In the genomic region with DNA sequence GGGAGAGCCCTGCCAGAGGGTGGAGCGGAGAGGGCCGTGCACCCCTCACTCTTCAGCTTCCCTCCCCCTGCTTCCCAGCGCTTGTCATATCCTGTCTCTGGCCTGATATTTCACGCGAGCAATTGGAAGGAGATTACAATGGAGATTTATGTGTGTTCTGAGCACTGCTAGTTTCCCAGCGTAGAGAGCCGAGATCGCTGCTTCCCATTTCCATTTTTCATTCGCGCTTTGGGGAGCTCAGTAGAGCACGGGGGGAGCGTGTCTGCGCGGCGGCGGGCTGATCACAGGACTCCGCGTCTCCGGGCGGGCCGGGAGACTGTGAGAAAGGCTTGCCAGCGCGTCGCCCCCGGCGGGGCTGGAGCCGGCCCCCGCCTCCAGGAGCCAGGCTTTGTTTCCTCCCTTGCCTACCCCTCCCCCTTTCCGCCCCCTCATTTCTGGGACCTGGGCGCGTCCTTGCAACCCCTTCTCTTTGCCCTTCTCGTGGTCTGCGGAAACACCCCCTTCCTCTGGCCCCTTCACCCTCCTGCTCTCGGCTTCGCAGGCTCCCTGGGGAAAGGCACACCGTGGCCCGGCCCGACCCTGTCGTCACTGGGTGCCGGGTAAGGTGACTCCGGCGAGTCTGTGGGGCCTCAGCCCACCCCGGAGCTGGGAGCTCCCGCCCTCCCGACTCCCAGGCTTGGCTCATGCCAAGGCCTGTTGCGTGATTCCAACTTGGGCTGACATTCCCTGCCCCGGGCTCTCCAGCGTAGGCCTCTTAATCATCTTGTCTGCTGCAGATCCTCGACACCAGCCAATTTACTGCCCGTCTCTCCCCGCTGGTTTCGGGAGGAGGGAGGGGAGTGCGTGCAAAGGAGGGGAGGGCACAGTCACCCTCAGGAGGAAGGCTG, we compare ENCODE assay signal across 1 cellular context.
TF ChIP-seq lines count a peak whose summit lies in the region.

No MANE protein-coding gene starts in this region.

TF ChIP-seq in SK-N-SH treated with all-trans-retinoic acid at 6 μM for 48 hours, 23 proteins besides CTCF, POLR2A, EP300 and RAD21 (continued from another document):
- TF ChIP-seq, protein P1, sequence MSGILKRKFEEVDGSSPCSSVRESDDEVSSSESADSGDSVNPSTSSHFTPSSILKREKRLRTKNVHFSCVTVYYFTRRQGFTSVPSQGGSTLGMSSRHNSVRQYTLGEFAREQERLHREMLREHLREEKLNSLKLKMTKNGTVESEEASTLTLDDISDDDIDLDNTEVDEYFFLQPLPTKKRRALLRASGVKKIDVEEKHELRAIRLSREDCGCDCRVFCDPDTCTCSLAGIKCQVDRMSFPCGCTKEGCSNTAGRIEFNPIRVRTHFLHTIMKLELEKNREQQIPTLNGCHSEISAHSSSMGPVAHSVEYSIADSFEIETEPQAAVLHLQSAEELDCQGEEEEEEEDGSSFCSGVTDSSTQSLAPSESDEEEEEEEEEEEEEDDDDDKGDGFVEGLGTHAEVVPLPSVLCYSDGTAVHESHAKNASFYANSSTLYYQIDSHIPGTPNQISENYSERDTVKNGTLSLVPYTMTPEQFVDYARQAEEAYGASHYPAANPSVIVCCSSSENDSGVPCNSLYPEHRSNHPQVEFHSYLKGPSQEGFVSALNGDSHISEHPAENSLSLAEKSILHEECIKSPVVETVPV (CRISPR knock-in tag; IDR thresholded peaks at IDR 0.05), result no peak
- TF ChIP-seq RARB (CRISPR knock-in tag; IDR thresholded peaks at IDR 0.05), result no peak
- no peak for TF ChIP-seq TCF4 (CRISPR knock-in tag; IDR thresholded peaks at IDR 0.05; ENCODE audit: borderline replicate concordance)
- TF ChIP-seq POU6F1 (CRISPR knock-in tag; IDR thresholded peaks at IDR 0.05; ENCODE audit: borderline replicate concordance, low read depth), result no peak
TF ChIP-seq in SK-N-SH treated with all-trans-retinoic acid at 6 μM for 48 hours: peak in this region for 0.
